In the genomic region with DNA sequence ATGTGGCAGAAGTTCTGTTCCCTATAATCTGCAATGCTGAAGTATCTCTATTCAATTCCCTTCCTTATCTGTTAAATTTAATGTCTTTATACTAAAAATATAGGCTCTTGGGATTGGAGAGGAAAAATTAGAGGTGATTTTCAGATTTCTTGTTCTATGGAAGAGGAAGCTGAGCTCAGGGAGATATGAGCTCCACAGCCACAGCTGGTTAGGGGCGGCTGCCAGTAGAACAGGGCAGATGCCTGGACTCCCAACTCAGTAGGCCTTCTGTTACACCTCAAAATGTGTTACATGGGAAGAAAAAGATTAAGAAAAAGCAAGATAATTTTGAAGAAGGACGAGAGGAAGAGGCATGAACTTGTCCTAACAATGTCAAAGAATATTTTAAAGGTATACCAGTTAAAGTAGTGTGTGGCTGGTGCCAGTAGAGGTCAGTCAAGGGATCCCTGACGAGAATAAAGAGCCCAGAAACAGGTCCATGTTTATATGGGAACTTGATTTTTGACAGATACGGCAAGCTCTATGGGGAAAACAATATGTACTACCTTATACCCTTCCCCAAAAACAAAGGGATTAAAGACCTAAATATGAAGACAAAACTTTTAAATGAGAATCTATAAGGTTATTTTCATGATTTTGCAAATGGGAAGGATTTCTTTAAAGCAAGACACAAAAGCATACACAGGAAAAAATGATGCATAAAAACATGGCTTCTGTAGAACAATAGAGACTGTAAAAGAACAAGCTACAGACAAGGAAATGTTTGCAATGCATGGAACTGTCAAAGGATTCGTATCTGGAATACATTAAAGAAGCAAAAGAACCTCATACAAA, we compare ENCODE assay signal across 8 cellular contexts. TPM values are rescaled to one million over a fixed set of nuclear protein-coding genes. Genes with fewer than 3 reads are reported as not detected.
DNase-seq lines count a peak whose midpoint lies in the region; ATAC-seq, FAIRE-seq and TF ChIP-seq lines count a peak whose summit lies in the region.

No MANE protein-coding gene starts in this region.

- H3K79me2 ChIP-seq in OCI-LY1 (ENCODE audit: insufficient read depth, low read length) (no peaks in the 10 kb centered on the region), endothelial cell of umbilical vein (ENCODE audit: control insufficient read depth, insufficient read depth, low read length) (no peaks in the 10 kb centered on the region), osteoblast (ENCODE audit: insufficient read depth, low read length) (no peaks in the 10 kb centered on the region)

- peak; percentile 65 for FAIRE-seq in endothelial cell of umbilical vein (lab: Jason Lieb, UNC)

- no peaks in the 10 kb centered on the region for H3F3A ChIP-seq in OCI-LY1 (ENCODE audit: insufficient read depth, low read length)

- no TSS peak for BruUV-seq in endothelial cell of umbilical vein (replicated peaks; lab: Mats Ljungman, UMichigan)

- dilution Hi-C loops in endothelial cell of umbilical vein (cut with MboI; ENCODE audit: extremely low pct_ligation_motif_present, low sequenced_read_pairs), result no loop called here

- H3K4me2 ChIP-seq in OCI-LY1 (ENCODE audit: low read length), result no peak overlapping the region
- H3K4me2 ChIP-seq in endothelial cell of umbilical vein (ENCODE audit: insufficient read depth, low read length), result no peak overlapping the region
- no peak overlapping the region for H3K4me2 ChIP-seq in osteoblast (ENCODE audit: insufficient read depth, low read length)

- H3K4me3 ChIP-seq in OCI-LY1 (ENCODE audit: low read depth, low read length, poor library complexity, severe bottlenecking) (no peak overlapping the region), endothelial cell of umbilical vein (replicated peaks in 1 of 3; ENCODE audit: insufficient read depth in 1 of 3, low read depth in 1 of 3, low read length in 3 of 3) (no peak overlapping the region), osteoblast (ENCODE audit: insufficient read depth, low read length) (no peak overlapping the region)

- peak overlapping the region; percentile 67 for H3K27ac Mint-ChIP-seq in activated CD4-positive, alpha-beta T cell treated with anti-CD3 and anti-CD28 coated beads for 36 hours

- H2AFZ ChIP-seq in OCI-LY1 (ENCODE audit: low read length) (no peak overlapping the region), endothelial cell of umbilical vein (ENCODE audit: low read depth, low read length) (no peak overlapping the region), osteoblast (ENCODE audit: low read length) (no peak overlapping the region)

- no peak overlapping the region for H3K4me3 Mint-ChIP-seq in activated CD4-positive, alpha-beta T cell treated with anti-CD3 and anti-CD28 coated beads for 36 hours

- H3K4me1 Mint-ChIP-seq in activated CD4-positive, alpha-beta T cell treated with anti-CD3 and anti-CD28 coated beads for 36 hours, result peaks cover 13% of the 10 kb centered on the region

- no peaks in the 10 kb centered on the region for H3K9me1 ChIP-seq in endothelial cell of umbilical vein (replicated peaks; ENCODE audit: control insufficient read depth, extremely low read depth, insufficient read depth, low read length)

- peak; percentile 56 for ATAC-seq in activated CD4-positive, alpha-beta T cell treated with anti-CD3 and anti-CD28 coated beads for 36 hours
- ATAC-seq in HG02678 (IDR thresholded peaks at IDR 0.05; ENCODE audit: unreplicated experiment) (peak; percentile 46), GM18505 (IDR thresholded peaks at IDR 0.05; ENCODE audit: unreplicated experiment) (no peak)

- TF ChIP-seq POLR2A in endothelial cell of umbilical vein (IDR thresholded peaks at IDR 0.05; ENCODE audit: low read depth, low read length) (no peak), GM18505 (IDR thresholded peaks at IDR 0.05; ENCODE audit: borderline replicate concordance, extremely low read depth, insufficient read depth, insufficient read length) (no peak)

- H3K9me2 ChIP-seq in OCI-LY1 (ENCODE audit: low read depth, low read length), result no peaks in the 10 kb centered on the region

- TF ChIP-seq CTCF in OCI-LY1 (IDR thresholded peaks at IDR 0.05; ENCODE audit: low read length), result peak; percentile 65
- peak in 1 of 2 donors; percentile 45 for TF ChIP-seq CTCF in endothelial cell of umbilical vein (IDR thresholded peaks at IDR 0.05; ENCODE audit: extremely low read depth in 1 of 2, insufficient read depth in 1 of 2, low read depth in 1 of 2, low read length in 2 of 2)
- TF ChIP-seq CTCF in osteoblast (IDR thresholded peaks at IDR 0.05; ENCODE audit: extremely low read depth, low read depth, low read length), result peak; percentile 78

- H3K36me3 ChIP-seq in OCI-LY1 (ENCODE audit: insufficient read depth, low read length), result peaks cover 26% of the 10 kb centered on the region; the same call in 1 of the 2 replicates
- peaks cover 0 to 4% of the 10 kb centered on the region in 2 experiments for H3K36me3 ChIP-seq in endothelial cell of umbilical vein (ENCODE audit: control insufficient read depth in 2 of 2, extremely low read depth in 1 of 2, insufficient read depth in 2 of 2, low read length in 2 of 2)
- peaks cover 25% of the 10 kb centered on the region for H3K36me3 ChIP-seq in osteoblast (ENCODE audit: insufficient read depth, low read length)

- no peaks in the 10 kb centered on the region for H4K20me1 ChIP-seq in OCI-LY1 (ENCODE audit: insufficient read depth, low read length)
- H4K20me1 ChIP-seq in endothelial cell of umbilical vein (replicated peaks; ENCODE audit: control insufficient read depth, extremely low read depth, insufficient read depth, low read length), result no peaks in the 10 kb centered on the region
- H4K20me1 ChIP-seq in osteoblast (ENCODE audit: insufficient read depth, low read length), result no peaks in the 10 kb centered on the region

- H3K9me3 ChIP-seq in OCI-LY1 (ENCODE audit: low read length) (no peaks in the 10 kb centered on the region), endothelial cell of umbilical vein (replicated peaks; ENCODE audit: control insufficient read depth, insufficient read depth, low read length) (no peaks in the 10 kb centered on the region), osteoblast (ENCODE audit: low read depth, low read length) (no peaks in the 10 kb centered on the region)

- CTCF ChIA-PET in activated CD4-positive, alpha-beta T cell treated with anti-CD3 and anti-CD28 coated beads for 36 hours (lab: Charles Lee), result interaction anchor here (0.5 to 1.4 kb wide), 5 partner anchors 34 to 1120 kb away, joined by 3 read pairs; no protein-coding TSS in a partner anchor
- CTCF ChIA-PET in endothelial cell of umbilical vein (lab: Charles Lee), result interaction anchor here (1.1 to 2.6 kb wide), 6 partner anchors 28 to 968 kb away, joined by 3 to 24 read pairs (median 5); a partner anchor contains a TSS

- POLR2A ChIA-PET in activated CD4-positive, alpha-beta T cell treated with anti-CD3 and anti-CD28 coated beads for 36 hours (lab: Charles Lee), result no interaction called here
- POLR2A ChIA-PET in endothelial cell of umbilical vein (lab: Charles Lee), result no interaction called here

- H3K27me3 ChIP-seq in OCI-LY1 (ENCODE audit: insufficient read depth, low read length), result no peaks in the 10 kb centered on the region
- H3K27me3 ChIP-seq in endothelial cell of umbilical vein (ENCODE audit: control insufficient read depth in 2 of 2, insufficient read depth in 2 of 2, low read length in 2 of 2), result no peaks in the 10 kb centered on the region
- no peaks in the 10 kb centered on the region for H3K27me3 ChIP-seq in osteoblast (ENCODE audit: insufficient read depth, low read length)

- H3K27ac ChIP-seq in OCI-LY1 (ENCODE audit: low read depth, low read length, poor library complexity, severe bottlenecking) (no peak overlapping the region), endothelial cell of umbilical vein (ENCODE audit: insufficient read depth, low read depth, low read length) (no peak overlapping the region), osteoblast (ENCODE audit: low read depth, low read length) (no peak overlapping the region)

- peaks cover 13% of the 10 kb centered on the region for H3K36me3 Mint-ChIP-seq in activated CD4-positive, alpha-beta T cell treated with anti-CD3 and anti-CD28 coated beads for 36 hours (ENCODE audit: low read depth)

- H3K9ac ChIP-seq in OCI-LY1 (ENCODE audit: low read length) (no peak overlapping the region), endothelial cell of umbilical vein (replicated peaks; ENCODE audit: extremely low read depth, insufficient read depth, low read length) (no peak overlapping the region)

- intact Hi-C loops in activated CD4-positive, alpha-beta T cell treated with anti-CD3 and anti-CD28 coated beads for 36 hours (cut with DNase I, micrococcal nuclease), result loop anchor here (1.0 to 2.0 kb wide), 2 partner anchors 45 kb away; no protein-coding TSS in a partner anchor
- intact Hi-C loops in endothelial cell of umbilical vein (cut with micrococcal nuclease), result loop anchor here (1.0 kb wide), 1 partner anchor 45 kb away; no protein-coding TSS in a partner anchor

- no peaks in the 10 kb centered on the region for H3K27me3 Mint-ChIP-seq in activated CD4-positive, alpha-beta T cell treated with anti-CD3 and anti-CD28 coated beads for 36 hours

- no peaks in the 10 kb centered on the region for H3K9me3 Mint-ChIP-seq in activated CD4-positive, alpha-beta T cell treated with anti-CD3 and anti-CD28 coated beads for 36 hours (ENCODE audit: low read depth)

- no peaks in the 10 kb centered on the region for H3K4me1 ChIP-seq in OCI-LY1 (ENCODE audit: insufficient read depth, low read length, severe bottlenecking)
- H3K4me1 ChIP-seq in endothelial cell of umbilical vein (ENCODE audit: control insufficient read depth, extremely low read depth, insufficient read depth, low read length), result no peaks in the 10 kb centered on the region
- H3K4me1 ChIP-seq in osteoblast (ENCODE audit: insufficient read depth, low read length), result no peaks in the 10 kb centered on the region

- DNase-seq in activated CD4-positive, alpha-beta T cell treated with anti-CD3 and anti-CD28 coated beads for 36 hours, result peak; percentile 14
- no peak for DNase-seq in activated CD4-positive, alpha-beta T cell treated with anti-CD3 and anti-CD28 coated beads for 1 hour
- DNase-seq in endothelial cell of umbilical vein (ENCODE audit: low read depth, low spot score) (peak; percentile 45), osteoblast (ENCODE audit: insufficient read length, low spot score, missing footprints) (peak; percentile 82), activated T-cell treated with anti-CD3 and anti-CD28 coated beads for 4 hours (no peak)

RNA-seq across cellular contexts. Expression of a gene that starts 28.7 kb away (rescaled TPM):
- 10 to 100 TPM; 58.5 to 58.6 TPM for total RNA-seq in activated CD4-positive, alpha-beta T cell treated with anti-CD3 and anti-CD28 coated beads for 36 hours
- total RNA-seq in endothelial cell of umbilical vein (39.4 and 49.2 TPM in 2 replicates), osteoblast (31.5 and 32.2 TPM in 2 replicates)
- polyA plus RNA-seq in endothelial cell of umbilical vein, result 3.1 and 5.3 TPM in 2 replicates
- polyA plus RNA-seq in endothelial cell of umbilical vein (2011; cell fraction: cytosol; rRNA removed), result 13.2 and 15.5 TPM in 2 replicates
- polyA plus RNA-seq in endothelial cell of umbilical vein (2011; cell fraction: nucleus; rRNA removed), result 10.8 and 18.8 TPM in 2 replicates
- 30.6 and 35.2 TPM in 2 replicates for polyA plus RNA-seq in endothelial cell of umbilical vein (2012)
- 8.2 and 9.4 TPM in 2 replicates for polyA minus RNA-seq in endothelial cell of umbilical vein
- 37.0 TPM for polyA minus RNA-seq in endothelial cell of umbilical vein (2011; cell fraction: cytosol; rRNA and poly(A)+ RNA removed)
- 11.8 and 13.6 TPM in 2 replicates for polyA minus RNA-seq in endothelial cell of umbilical vein (2011; cell fraction: nucleus; rRNA and poly(A)+ RNA removed)

RNA-seq across cellular contexts. Expression of a gene that starts 42.6 kb away (rescaled TPM):
- total RNA-seq in activated CD4-positive, alpha-beta T cell treated with anti-CD3 and anti-CD28 coated beads for 36 hours, result 100 to 1,000 TPM in 1 of 2 experiments, 10 to 100 TPM in 1; 81.2 to 104 TPM
- total RNA-seq in endothelial cell of umbilical vein (28.4 and 32.2 TPM in 2 replicates), osteoblast (54.2 and 59.7 TPM in 2 replicates)
- polyA plus RNA-seq in endothelial cell of umbilical vein, result 8.0 and 14.0 TPM in 2 replicates
- polyA plus RNA-seq in endothelial cell of umbilical vein (2011; cell fraction: cytosol; rRNA removed), result 17.2 and 19.1 TPM in 2 replicates
- 14.3 and 21.3 TPM in 2 replicates for polyA plus RNA-seq in endothelial cell of umbilical vein (2011; cell fraction: nucleus; rRNA removed)
- polyA plus RNA-seq in endothelial cell of umbilical vein (2012), result 16.9 and 30.0 TPM in 2 replicates
- 7.0 and 8.2 TPM in 2 replicates for polyA minus RNA-seq in endothelial cell of umbilical vein
- polyA minus RNA-seq in endothelial cell of umbilical vein (2011; cell fraction: cytosol; rRNA and poly(A)+ RNA removed), result 52.4 TPM
- 10.1 and 15.8 TPM in 2 replicates for polyA minus RNA-seq in endothelial cell of umbilical vein (2011; cell fraction: nucleus; rRNA and poly(A)+ RNA removed)

RNA-seq across cellular contexts. Expression of a gene that starts 42.8 kb away (rescaled TPM):
- total RNA-seq in activated CD4-positive, alpha-beta T cell treated with anti-CD3 and anti-CD28 coated beads for 36 hours, result 10 to 100 TPM; 38.7 to 43.0 TPM
- total RNA-seq in endothelial cell of umbilical vein (22.2 and 25.0 TPM in 2 replicates), osteoblast (54.6 and 58.3 TPM in 2 replicates)
- polyA plus RNA-seq in endothelial cell of umbilical vein, result 10.7 and 11.7 TPM in 2 replicates
- 18.4 and 22.3 TPM in 2 replicates for polyA plus RNA-seq in endothelial cell of umbilical vein (2011; cell fraction: cytosol; rRNA removed)
- polyA plus RNA-seq in endothelial cell of umbilical vein (2011; cell fraction: nucleus; rRNA removed), result 19.6 and 20.6 TPM in 2 replicates
- polyA plus RNA-seq in endothelial cell of umbilical vein (2012), result 14.8 and 22.9 TPM in 2 replicates
- 29.1 and 31.6 TPM in 2 replicates for polyA minus RNA-seq in endothelial cell of umbilical vein
- polyA minus RNA-seq in endothelial cell of umbilical vein (2011; cell fraction: cytosol; rRNA and poly(A)+ RNA removed), result 49.9 TPM
- polyA minus RNA-seq in endothelial cell of umbilical vein (2011; cell fraction: nucleus; rRNA and poly(A)+ RNA removed), result 20.8 and 28.0 TPM in 2 replicates

Comparison
In these comparisons a context has a peak if more than half of its experiments do, and no peak if none do; other contexts are left out.
1. DNase-seq: peak in activated CD4-positive, alpha-beta T cell treated with anti-CD3 and anti-CD28 coated beads for 36 hours (single experiment), endothelial cell of umbilical vein (single experiment) and osteoblast (single experiment); none in activated CD4-positive, alpha-beta T cell treated with anti-CD3 and anti-CD28 coated beads for 1 hour (single experiment) and activated T-cell treated with anti-CD3 and anti-CD28 coated beads for 4 hours (single experiment).